Comparison of ENCODE assay signal across 15 cellular contexts in genomic region chr7:119720541-119720940, GRCh38.
DNase-seq lines count a peak whose midpoint lies in the region; ATAC-seq, FAIRE-seq and TF ChIP-seq lines count a peak whose summit lies in the region.
"Had no signal": no experiment of that assay in that cellular context is flagged by ENCODE, and none has a peak within 500 bp of the region (broad histone marks: within the 10 kb centered on the region; RNA-seq: fewer than 3 reads in every experiment).

No MANE protein-coding gene starts in this region.

- H3K27me3 ChIP-seq in endothelial cell of umbilical vein (ENCODE audit: control insufficient read depth in 2 of 2, insufficient read depth in 2 of 2, low read length in 2 of 2) = no peaks in the 10 kb centered on the region

- no peaks in the 10 kb centered on the region for H3K36me3 ChIP-seq in endothelial cell of umbilical vein (ENCODE audit: control insufficient read depth in 2 of 2, extremely low read depth in 1 of 2, insufficient read depth in 2 of 2, low read length in 2 of 2)

- H3K4me1 ChIP-seq in endothelial cell of umbilical vein (ENCODE audit: control insufficient read depth, extremely low read depth, insufficient read depth, low read length) = peaks cover 20% of the 10 kb centered on the region

- DNase-seq in Daoy (ENCODE audit: low read depth) = peak; percentile 69
- peak; percentile 88 for DNase-seq in RKO (ENCODE audit: low spot score)
- peak; percentile 92 for DNase-seq in endothelial cell of umbilical vein (ENCODE audit: low read depth, low spot score)
- peak; percentile 76 for DNase-seq in non-pigmented ciliary epithelial cell (ENCODE audit: low read depth)
- DNase-seq in Right ventricle myocardium inferior (ENCODE audit: missing footprints) = no peak
- no peak for DNase-seq in NCI-H2029 treated with DMSO at 0.1 percent for 48 hours (lab: John Stamatoyannopoulos, UW)
- DNase-seq in NCI-H2196 (lab: John Stamatoyannopoulos, UW; ENCODE audit: unreplicated experiment) = no peak
- DNase-seq: activated CD4-positive, alpha-beta T cell treated with anti-CD3 and anti-CD28 coated beads for 1 hour; activated naive CD4-positive, alpha-beta T cell treated with Interleukin-2 at 50 U/mL for 16 hours; KG1; NCI-H2107; SIG-M5; stimulated activated CD4-positive, alpha-beta T cell treated with anti-CD3 and anti-CD28 coated beads, Interleukin-2, amount 100 ng/mL, for 24 hours had no signal

- H3K9me1 ChIP-seq in endothelial cell of umbilical vein (replicated peaks; ENCODE audit: control insufficient read depth, extremely low read depth, insufficient read depth, low read length) = no peaks in the 10 kb centered on the region

- no peaks in the 10 kb centered on the region for H4K20me1 ChIP-seq in endothelial cell of umbilical vein (replicated peaks; ENCODE audit: control insufficient read depth, extremely low read depth, insufficient read depth, low read length)

- TF ChIP-seq CTCF in endothelial cell of umbilical vein (IDR thresholded peaks at IDR 0.05; ENCODE audit: extremely low read depth in 1 of 2, insufficient read depth in 1 of 2, low read depth in 1 of 2, low read length in 2 of 2) = no peak

- no peak overlapping the region for H2AFZ ChIP-seq in endothelial cell of umbilical vein (ENCODE audit: low read depth, low read length)

- H3K79me2 ChIP-seq in endothelial cell of umbilical vein (ENCODE audit: control insufficient read depth, insufficient read depth, low read length) = no peaks in the 10 kb centered on the region

- FAIRE-seq in endothelial cell of umbilical vein (lab: Jason Lieb, UNC) = peak; percentile 74
- FAIRE-seq: keratinocyte had no signal

- no peak for TF ChIP-seq POLR2A in endothelial cell of umbilical vein (IDR thresholded peaks at IDR 0.05; ENCODE audit: low read depth, low read length)

- H3K4me3 ChIP-seq in endothelial cell of umbilical vein (replicated peaks in 1 of 3; ENCODE audit: insufficient read depth in 1 of 3, low read depth in 1 of 3, low read length in 3 of 3) = no peak overlapping the region

- H3K9ac ChIP-seq in endothelial cell of umbilical vein (replicated peaks; ENCODE audit: extremely low read depth, insufficient read depth, low read length) = peak overlapping the region; percentile 66

- peak overlapping the region; percentile 90 for H3K27ac ChIP-seq in endothelial cell of umbilical vein (ENCODE audit: insufficient read depth, low read depth, low read length)

- H3K9me3 ChIP-seq in endothelial cell of umbilical vein (replicated peaks; ENCODE audit: control insufficient read depth, insufficient read depth, low read length) = no peaks in the 10 kb centered on the region

- no TSS peak for BruUV-seq in endothelial cell of umbilical vein (replicated peaks; lab: Mats Ljungman, UMichigan)

- intact Hi-C loops in endothelial cell of umbilical vein (cut with micrococcal nuclease) = loop anchor here (1.0 to 2.0 kb wide), 2 partner anchors 56 to 862 kb away; no protein-coding TSS in a partner anchor
- intact Hi-C loops in Right ventricle myocardium inferior (cut with DNase I) = no loop called here

- CTCF ChIA-PET in endothelial cell of umbilical vein (lab: Charles Lee) = interaction anchor here (0.5 kb wide), 1 partner anchor 46 kb away, joined by 3 read pairs; no protein-coding TSS in a partner anchor

- ATAC-seq in HG03175 (IDR thresholded peaks at IDR 0.05; ENCODE audit: unreplicated experiment) (no peak), Right ventricle myocardium inferior (no peak)

- POLR2A ChIA-PET in endothelial cell of umbilical vein (lab: Charles Lee) = no interaction called here

- H3K4me2 ChIP-seq in endothelial cell of umbilical vein (ENCODE audit: insufficient read depth, low read length) = peak overlapping the region; percentile 77

- dilution Hi-C loops in endothelial cell of umbilical vein (cut with MboI; ENCODE audit: extremely low pct_ligation_motif_present, low sequenced_read_pairs) = no loop called here

TF ChIP-seq in endothelial cell of umbilical vein, 7 proteins besides CTCF, POLR2A, EP300 and RAD21:
- no peak for TF ChIP-seq EZH2 (IDR thresholded peaks at IDR 0.05; ENCODE audit: borderline replicate concordance, low read depth, low read length, severe bottlenecking)
- TF ChIP-seq FOS (IDR thresholded peaks at IDR 0.05; ENCODE audit: borderline replicate concordance, insufficient read depth, low read length) = peak; percentile 65
- peak; percentile 14 for TF ChIP-seq GATA2 (IDR thresholded peaks at IDR 0.05; ENCODE audit: insufficient read depth, insufficient read length, low read depth, low read length)
- peak; percentile 18 for TF ChIP-seq POLR2AphosphoS5 (IDR thresholded peaks at IDR 0.05; ENCODE audit: insufficient read depth, low read depth, low read length)
- TF ChIP-seq JUN (IDR thresholded peaks at IDR 0.05; ENCODE audit: borderline replicate concordance, insufficient read depth, insufficient read length, low read depth) = peak; percentile 97
- no peak for TF ChIP-seq MAX (IDR thresholded peaks at IDR 0.05; ENCODE audit: insufficient read depth, insufficient read length)
- no peak for TF ChIP-seq MYC (IDR thresholded peaks at IDR 0.05; ENCODE audit: low read depth, low read length)
TF ChIP-seq in endothelial cell of umbilical vein: peak in this region for 4.

Comparison
In these comparisons a context has a peak if more than half of its experiments do, and no peak if none do; other contexts are left out.
1. DNase-seq: peak in Daoy (single experiment), RKO (single experiment), endothelial cell of umbilical vein (single experiment) and non-pigmented ciliary epithelial cell (single experiment); none in Right ventricle myocardium inferior (single experiment), NCI-H2029 treated with DMSO at 0.1 percent for 48 hours (single experiment) and NCI-H2196 (single experiment).